ENCODE assay signal across 1 cellular context in genomic region chr19:10580979-10581631, GRCh38.
A peak's percentile ranks its signal among the peaks of the same experiment; 100 is the strongest.
TF ChIP-seq lines count a peak whose summit lies in the region.

No MANE protein-coding gene starts in this region.

TF ChIP-seq in IMR-90, 13 proteins besides CTCF, POLR2A, EP300 and RAD21 (continued from another document):
- TF ChIP-seq CHD1 (IDR thresholded peaks at IDR 0.05; ENCODE audit: low read depth, low read length) = no peak; the same call in 1 of the 2 replicates
- TF ChIP-seq NFE2L2 (IDR thresholded peaks at IDR 0.05; ENCODE audit: low read depth, low read length) = no peak
- TF ChIP-seq BHLHE40 (IDR thresholded peaks at IDR 0.05; ENCODE audit: low read depth, low read length) = 0 out of 2 replicates have a peak, but pooled peaks have one; percentile 7
- TF ChIP-seq FOS (IDR thresholded peaks at IDR 0.05; ENCODE audit: low read depth, low read length) = no peak
- no peak for TF ChIP-seq RCOR1 (IDR thresholded peaks at IDR 0.05; ENCODE audit: insufficient replicate concordance, low read length)
- no peak for TF ChIP-seq CEBPB (IDR thresholded peaks at IDR 0.05; ENCODE audit: low read depth, low read length)
- TF ChIP-seq MAZ (IDR thresholded peaks at IDR 0.05; ENCODE audit: borderline replicate concordance, low read depth, low read length) = peak; percentile 26; the same call in 1 of the 2 replicates
- TF ChIP-seq MAFK (IDR thresholded peaks at IDR 0.05; ENCODE audit: low read depth, low read length) = no peak
- no peak for TF ChIP-seq ELK1 (IDR thresholded peaks at IDR 0.05; ENCODE audit: borderline replicate concordance, low read depth, low read length)
- peak; percentile 53; the same call in 1 of the 2 replicates for TF ChIP-seq MXI1 (IDR thresholded peaks at IDR 0.05; ENCODE audit: borderline replicate concordance, low read depth, low read length)
- peak; percentile 84 for TF ChIP-seq USF2 (IDR thresholded peaks at IDR 0.05; ENCODE audit: low read depth, low read length)
- peak; percentile 99 for TF ChIP-seq SMC3 (IDR thresholded peaks at IDR 0.05; ENCODE audit: low read depth, low read length)
